In genomic region chr2:112584134-112584890, GRCh38 we compare ENCODE assay signal across 1 cellular context.
TF ChIP-seq lines count a peak whose summit lies in the region.

CHCHD5 (plus strand) TSS chr2:112584609; CDS start chr2:112584648, 39 bp downstream.

TF ChIP-seq in HepG2, 621 proteins besides CTCF, POLR2A, EP300 and RAD21 (continued from another document and continues in another):
- peak; percentile 96 for TF ChIP-seq ZNF709 (CRISPR knock-in tag; IDR thresholded peaks at IDR 0.05)
- peak; percentile 91; the same call in 1 of the 2 replicates for TF ChIP-seq CENPBD1 (CRISPR knock-in tag; IDR thresholded peaks at IDR 0.05; ENCODE audit: borderline replicate concordance, low read depth)
- no peak; the same call in none of the 2 replicates for TF ChIP-seq NCOA2 (CRISPR knock-in tag; IDR thresholded peaks at IDR 0.05)
- no peak; the same call in 1 of the 2 replicates for TF ChIP-seq ZNF362 (CRISPR knock-in tag; IDR thresholded peaks at IDR 0.05; ENCODE audit: borderline replicate concordance)
- peak; percentile 51 for TF ChIP-seq AHDC1 (CRISPR knock-in tag; IDR thresholded peaks at IDR 0.05; ENCODE audit: borderline replicate concordance)
- TF ChIP-seq SRSF1 (optimal IDR thresholded peaks at IDR 0.05; ENCODE audit: low read depth, low read length) = peak; percentile 84
- TF ChIP-seq ZNF253 (CRISPR knock-in tag; IDR thresholded peaks at IDR 0.05; ENCODE audit: borderline replicate concordance) = 0 out of 2 replicates have a peak, but pooled peaks have one; percentile 52
- TF ChIP-seq GPN1 (CRISPR knock-in tag; IDR thresholded peaks at IDR 0.05; ENCODE audit: borderline replicate concordance) = no peak
- TF ChIP-seq ZMYM3 (CRISPR knock-in tag; IDR thresholded peaks at IDR 0.05) = no peak
- TF ChIP-seq ZNF567 (CRISPR knock-in tag; IDR thresholded peaks at IDR 0.05; ENCODE audit: borderline replicate concordance) = no peak
- peak; percentile 88 for TF ChIP-seq ZNF124 (CRISPR knock-in tag; IDR thresholded peaks at IDR 0.05)
- TF ChIP-seq ZFP91 (CRISPR knock-in tag; IDR thresholded peaks at IDR 0.05; ENCODE audit: borderline replicate concordance) = peak; percentile 96; the same call in 1 of the 2 replicates
- TF ChIP-seq POLR2AphosphoS2 (IDR thresholded peaks at IDR 0.05; ENCODE audit: low read depth, low read length) = 0 out of 2 replicates have a peak, but pooled peaks have one; percentile 49
- 0 out of 2 replicates have a peak, but pooled peaks have one; percentile 34 for TF ChIP-seq ZNF180 (CRISPR knock-in tag; IDR thresholded peaks at IDR 0.05; ENCODE audit: borderline replicate concordance, low read depth)
- TF ChIP-seq POGZ (CRISPR knock-in tag; IDR thresholded peaks at IDR 0.05) = peak; percentile 84
- TF ChIP-seq PPARG (CRISPR knock-in tag; conservative IDR thresholded peaks at IDR 0.05) = peak; percentile 53; the same call in 1 of the 2 replicates
- peak; percentile 95 for TF ChIP-seq PHF8 (CRISPR knock-in tag; IDR thresholded peaks at IDR 0.05)
- TF ChIP-seq ZNF619 (CRISPR knock-in tag; IDR thresholded peaks at IDR 0.05) = 0 out of 2 replicates have a peak, but pooled peaks have one; percentile 15
- peak; percentile 70 for TF ChIP-seq HBP1 (CRISPR knock-in tag; IDR thresholded peaks at IDR 0.05; ENCODE audit: low read depth)
- peak; percentile 20; the same call in 1 of the 2 replicates for TF ChIP-seq ZSCAN25 (CRISPR knock-in tag; IDR thresholded peaks at IDR 0.05)
- no peak for TF ChIP-seq ZUFSP (CRISPR knock-in tag; IDR thresholded peaks at IDR 0.05; ENCODE audit: borderline replicate concordance)
- TF ChIP-seq NR2F2 (IDR thresholded peaks at IDR 0.05; ENCODE audit: borderline replicate concordance, low read depth) = peak; percentile 20; the same call in 1 of the 2 replicates
- TF ChIP-seq MED1 (CRISPR knock-in tag; IDR thresholded peaks at IDR 0.05) = peak; percentile 71
- TF ChIP-seq KMT2A (CRISPR knock-in tag; IDR thresholded peaks at IDR 0.05) = peak; percentile 86; the same call in 1 of the 2 replicates
- TF ChIP-seq BCL3 (CRISPR knock-in tag; IDR thresholded peaks at IDR 0.05) = peak; percentile 43; the same call in 1 of the 2 replicates
- peak; percentile 87; the same call in 1 of the 2 replicates for TF ChIP-seq HES4 (CRISPR knock-in tag; IDR thresholded peaks at IDR 0.05; ENCODE audit: borderline replicate concordance)
- no peak for TF ChIP-seq RARG (CRISPR knock-in tag; IDR thresholded peaks at IDR 0.05; ENCODE audit: low read depth)
- TF ChIP-seq ZNF576 (CRISPR knock-in tag; IDR thresholded peaks at IDR 0.05) = no peak
- no peak for TF ChIP-seq TRIM24 (CRISPR knock-in tag; IDR thresholded peaks at IDR 0.05)
- TF ChIP-seq ZBTB8A (CRISPR knock-in tag; IDR thresholded peaks at IDR 0.05; ENCODE audit: borderline replicate concordance, low read depth) = peak; percentile 16; the same call in 1 of the 2 replicates
- peak; percentile 91 for TF ChIP-seq ZFY (CRISPR knock-in tag; IDR thresholded peaks at IDR 0.05)
- no peak; the same call in 1 of the 2 replicates for TF ChIP-seq ZNF256 (CRISPR knock-in tag; conservative IDR thresholded peaks at IDR 0.05)
- no peak for TF ChIP-seq ZMYM2 (CRISPR knock-in tag; IDR thresholded peaks at IDR 0.05)
- peak; percentile 87 for TF ChIP-seq ZNF431 (CRISPR knock-in tag; IDR thresholded peaks at IDR 0.05; ENCODE audit: borderline replicate concordance, low read depth)
- 0 out of 2 replicates have a peak, but pooled peaks have one; percentile 30 for TF ChIP-seq ATAD3A (CRISPR knock-in tag; IDR thresholded peaks at IDR 0.05)
- 0 out of 2 replicates have a peak, but pooled peaks have one; percentile 58 for TF ChIP-seq CERS6 (CRISPR knock-in tag; IDR thresholded peaks at IDR 0.05)
- TF ChIP-seq SIN3B (IDR thresholded peaks at IDR 0.05; ENCODE audit: low read length) = no peak
- TF ChIP-seq PAWR (CRISPR knock-in tag; IDR thresholded peaks at IDR 0.05; ENCODE audit: borderline replicate concordance) = peak; percentile 90; the same call in 1 of the 2 replicates
- TF ChIP-seq ZBTB34 (CRISPR knock-in tag; IDR thresholded peaks at IDR 0.05) = peak; percentile 91
- no peak for TF ChIP-seq NCOA5 (CRISPR knock-in tag; IDR thresholded peaks at IDR 0.05)
- TF ChIP-seq BCLAF1 (IDR thresholded peaks at IDR 0.05) = no peak
